ENCODE assay signal across 14 cellular contexts in the genomic region with DNA sequence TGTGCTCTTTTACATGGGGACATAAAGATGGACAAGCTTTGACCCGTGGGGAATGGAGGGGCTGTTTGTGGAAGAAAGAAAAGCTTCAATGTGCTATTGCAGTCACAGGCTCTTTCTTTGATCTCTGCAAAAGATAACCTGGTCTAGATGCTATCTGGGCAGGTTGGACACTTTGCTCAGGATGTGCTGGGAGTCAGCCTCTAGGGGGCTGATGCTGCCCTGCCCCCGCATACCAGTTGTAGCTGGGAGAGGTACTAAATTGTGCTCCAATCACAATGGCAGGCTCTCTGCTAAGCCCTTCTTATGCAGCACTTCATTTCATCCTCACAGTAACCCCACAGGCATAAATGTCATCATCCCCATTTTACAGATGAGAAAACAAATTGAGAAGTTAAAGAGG.
DNase-seq lines count a peak whose midpoint lies in the region; ATAC-seq and TF ChIP-seq lines count a peak whose summit lies in the region.
"Had no signal": no experiment of that assay in that cellular context is flagged by ENCODE, and none has a peak within 500 bp of the region (broad histone marks: within the 10 kb centered on the region; RNA-seq: fewer than 3 reads in every experiment).

No MANE protein-coding gene starts in this region.

- H3K27ac ChIP-seq in AG04450 (ENCODE audit: low read depth, low read length) (no peak overlapping the region), HCT116 (ENCODE audit: low read depth, low read length) (no peak overlapping the region), layer of hippocampus (ENCODE audit: low read depth, low read length) (peak overlapping the region; percentile 64)
- H3K27ac ChIP-seq: suprapubic skin had no signal

- no peak overlapping the region for H3K4me2 ChIP-seq in HCT116 (ENCODE audit: low read length)

- H3K9me2 ChIP-seq in HCT116 (ENCODE audit: insufficient read depth) = no peaks in the 10 kb centered on the region

- RAD21 ChIA-PET in HCT116 (lab: Charles Lee; ENCODE audit: low non-redundant PET in 1 of 2, low total read pairs in 2 of 2, uncharacterized antibody in 2 of 2, unreplicated experiment in 2 of 2) = interaction anchor here in 1 of 2 experiments (1.3 kb wide), 1 partner anchor 76 kb away, joined by 5 read pairs; no protein-coding TSS in a partner anchor

- 0 out of 2 replicates have a peak, but pooled peaks have one; percentile 12 for TF ChIP-seq CTCF in AG04450 (IDR thresholded peaks at IDR 0.05; ENCODE audit: low read depth, low read length)
- TF ChIP-seq CTCF in HCT116 (IDR thresholded peaks at IDR 0.05 in 2 of 3, conservative IDR thresholded peaks at IDR 0.05 in 1 of 3; ENCODE audit: borderline replicate concordance in 1 of 3, insufficient read depth in 1 of 3, low read depth in 2 of 3, low read length in 2 of 3) = peak in 2 of 3 experiments; percentile 43 to 52; a peak in 4 of 6 replicates
- TF ChIP-seq CTCF in astrocyte of the cerebellum (IDR thresholded peaks at IDR 0.05; ENCODE audit: low read depth, low read length, missing control alignments) = peak; percentile 20
- TF ChIP-seq CTCF in omental fat pad (IDR thresholded peaks at IDR 0.05) = no peak

- DNase-seq in AG04450 (ENCODE audit: low read depth, low spot score) = no peak
- no peak for DNase-seq in HCT116 (ENCODE audit: low read depth, low spot score)
- no peak for DNase-seq in astrocyte of the cerebellum (ENCODE audit: low read depth)
- no peak for DNase-seq in NCI-H1105 (lab: John Stamatoyannopoulos, UW)
- DNase-seq in omental fat pad (ENCODE audit: low spot score) = no peak
- DNase-seq: activated CD8-positive, alpha-beta T cell treated with anti-CD3 and anti-CD28 coated beads for 36 hours; naive B cell; NCI-H1694; NCI-H69; stimulated activated CD4-positive, alpha-beta T cell treated with anti-CD3 and anti-CD28 coated beads, Interleukin-1b, Interleukin-23, amount 100 ng/mL, for 48 hours had no signal

- H3K4me3 ChIP-seq in AG04450 (ENCODE audit: low read depth, low read length) = no peak overlapping the region
- no peak overlapping the region for H3K4me3 ChIP-seq in HCT116 (replicated peaks in 1 of 2; ENCODE audit: low read depth in 1 of 2, low read length in 2 of 2)
- no peak overlapping the region for H3K4me3 ChIP-seq in astrocyte of the cerebellum (ENCODE audit: low read depth, low read length)
- H3K4me3 ChIP-seq: suprapubic skin had no signal

- no peaks in the 10 kb centered on the region for H3K36me3 ChIP-seq in HCT116 (ENCODE audit: control insufficient read depth in 1 of 2, insufficient read depth in 2 of 2, low read length in 2 of 2)
- H3K36me3 ChIP-seq: suprapubic skin had no signal

- in situ Hi-C loops in astrocyte of the cerebellum (cut with HindIII; ENCODE audit: low sequenced_read_pairs) = no loop called here

- no peak overlapping the region for H3K9ac ChIP-seq in HCT116 (ENCODE audit: low read length)

- no peaks in the 10 kb centered on the region for H3K9me3 ChIP-seq in AG04450 (ENCODE audit: control insufficient read depth, insufficient read depth, low read length)
- H3K9me3 ChIP-seq in HCT116 (ENCODE audit: control insufficient read depth in 1 of 2, insufficient read depth in 1 of 2, low read depth in 1 of 2, low read length in 2 of 2) = no peaks in the 10 kb centered on the region
- H3K9me3 ChIP-seq: suprapubic skin had no signal

- no peaks in the 10 kb centered on the region for H3K79me2 ChIP-seq in HCT116 (ENCODE audit: insufficient read depth, low read length)

- no peak for TF ChIP-seq RAD21 in HCT116 (IDR thresholded peaks at IDR 0.05; ENCODE audit: low read depth)

- TF ChIP-seq POLR2A in HCT116 (IDR thresholded peaks at IDR 0.05; ENCODE audit: borderline replicate concordance, extremely low read depth, insufficient read depth, insufficient read length) = no peak

- BruUV-seq in HCT116 (replicated peaks; lab: Mats Ljungman, UMichigan) = no TSS peak

- peak; percentile 59; the same call in 1 of the 2 replicates for ATAC-seq in HCT116
- no peak for ATAC-seq in HG03342 (IDR thresholded peaks at IDR 0.05; ENCODE audit: unreplicated experiment)
- ATAC-seq in omental fat pad (ENCODE audit: low FRiP score) = no peak
- no peak for ATAC-seq in HG02642 (IDR thresholded peaks at IDR 0.05; ENCODE audit: poor library complexity, unreplicated experiment)

- no peaks in the 10 kb centered on the region for H4K20me1 ChIP-seq in HCT116 (ENCODE audit: insufficient read depth)

- POLR2A ChIA-PET in AG04450 (lab: Yijun Ruan, JAX) (no interaction called here), HCT116 (lab: Charles Lee) (no interaction called here)

- H3K4me1 ChIP-seq in HCT116 (ENCODE audit: control insufficient read depth in 1 of 2, insufficient read depth in 2 of 2, low read length in 2 of 2) = no peaks in the 10 kb centered on the region; a peak in 1 of 4 replicates

- H3K27me3 ChIP-seq in AG04450 (ENCODE audit: control insufficient read depth, insufficient read depth, low read length) = peaks cover 34% of the 10 kb centered on the region
- H3K27me3 ChIP-seq in HCT116 (ENCODE audit: insufficient read depth, low read length) = no peaks in the 10 kb centered on the region
- no peaks in the 10 kb centered on the region for H3K27me3 ChIP-seq in layer of hippocampus (ENCODE audit: control insufficient read depth, insufficient read depth, low read length)
- H3K27me3 ChIP-seq: suprapubic skin had no signal

- H2AFZ ChIP-seq in HCT116 (ENCODE audit: low read depth, low read length, poor library complexity, severe bottlenecking) = no peak overlapping the region

- CTCF ChIA-PET in AG04450 (lab: Charles Lee) = interaction anchor here (0.7 to 4.0 kb wide), 9 partner anchors 10 to 108 kb away, joined by 3 to 53 read pairs (median 3); no protein-coding TSS in a partner anchor
- CTCF ChIA-PET in HCT116 (lab: Charles Lee) = interaction anchor here (0.9 to 2.4 kb wide), 3 partner anchors 75 to 106 kb away, joined by 3 to 18 read pairs (median 6); no protein-coding TSS in a partner anchor

- intact Hi-C loops in HCT116 (cut with micrococcal nuclease) = loop anchor here (5.0 kb wide), 1 partner anchor 104 kb away; no protein-coding TSS in a partner anchor

TF ChIP-seq in HCT116, 20 proteins besides CTCF, POLR2A, EP300 and RAD21:
- no peak for TF ChIP-seq CEBPB (IDR thresholded peaks at IDR 0.05; ENCODE audit: low read depth)
- no peak for TF ChIP-seq ELF1 (IDR thresholded peaks at IDR 0.05; ENCODE audit: borderline replicate concordance, low read depth)
- TF ChIP-seq ZFX (IDR thresholded peaks at IDR 0.05) = no peak
- no peak for TF ChIP-seq SP1 (IDR thresholded peaks at IDR 0.05; ENCODE audit: low read depth)
- no peak for TF ChIP-seq TCF7L2 (IDR thresholded peaks at IDR 0.05; ENCODE audit: borderline replicate concordance, extremely low read depth, insufficient read depth, insufficient read length)
- TF ChIP-seq EGR1 (IDR thresholded peaks at IDR 0.05; ENCODE audit: low read depth) = no peak
- TF ChIP-seq, protein P1, sequence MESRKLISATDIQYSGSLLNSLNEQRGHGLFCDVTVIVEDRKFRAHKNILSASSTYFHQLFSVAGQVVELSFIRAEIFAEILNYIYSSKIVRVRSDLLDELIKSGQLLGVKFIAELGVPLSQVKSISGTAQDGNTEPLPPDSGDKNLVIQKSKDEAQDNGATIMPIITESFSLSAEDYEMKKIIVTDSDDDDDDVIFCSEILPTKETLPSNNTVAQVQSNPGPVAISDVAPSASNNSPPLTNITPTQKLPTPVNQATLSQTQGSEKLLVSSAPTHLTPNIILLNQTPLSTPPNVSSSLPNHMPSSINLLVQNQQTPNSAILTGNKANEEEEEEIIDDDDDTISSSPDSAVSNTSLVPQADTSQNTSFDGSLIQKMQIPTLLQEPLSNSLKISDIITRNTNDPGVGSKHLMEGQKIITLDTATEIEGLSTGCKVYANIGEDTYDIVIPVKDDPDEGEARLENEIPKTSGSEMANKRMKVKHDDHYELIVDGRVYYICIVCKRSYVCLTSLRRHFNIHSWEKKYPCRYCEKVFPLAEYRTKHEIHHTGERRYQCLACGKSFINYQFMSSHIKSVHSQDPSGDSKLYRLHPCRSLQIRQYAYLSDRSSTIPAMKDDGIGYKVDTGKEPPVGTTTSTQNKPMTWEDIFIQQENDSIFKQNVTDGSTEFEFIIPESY (IDR thresholded peaks at IDR 0.05; ENCODE audit: extremely low read depth, insufficient replicate concordance, low read length) = no peak
- no peak for TF ChIP-seq EZH2 (IDR thresholded peaks at IDR 0.05)
- no peak for TF ChIP-seq JUND (IDR thresholded peaks at IDR 0.05)
- no peak for TF ChIP-seq YY1 (IDR thresholded peaks at IDR 0.05; ENCODE audit: extremely low read depth, insufficient replicate concordance, low read depth, low read length)

Comparison
In these comparisons a context has a peak if more than half of its experiments do, and no peak if none do; other contexts are left out.
1. CTCF ChIP-seq: peak in AG04450 (single experiment), HCT116 (2 of 3) and astrocyte of the cerebellum (single experiment); none in omental fat pad (0 of 3).